Comparison of ENCODE assay signal across 9 cellular contexts in genomic region chr22:31945478-31945815, GRCh38. TPM values are rescaled to one million over a fixed set of nuclear protein-coding genes. Genes with fewer than 3 reads are reported as not detected.
DNase-seq lines count a peak whose midpoint lies in the region; ATAC-seq and TF ChIP-seq lines count a peak whose summit lies in the region.
"Had no signal": no experiment of that assay in that cellular context is flagged by ENCODE, and none has a peak within 500 bp of the region (broad histone marks: within the 10 kb centered on the region; RNA-seq: fewer than 3 reads in every experiment).

No MANE protein-coding gene starts in this region.

- H3K27me3 ChIP-seq in breast epithelium: no peaks in the 10 kb centered on the region
- H3K27me3 ChIP-seq in adipocyte (replicated peaks; ENCODE audit: control insufficient read depth, insufficient read depth, low read length): no peaks in the 10 kb centered on the region
- H3K27me3 ChIP-seq in upper lobe of left lung: no peaks in the 10 kb centered on the region

- H3K27ac Mint-ChIP-seq in MCF 10A (ENCODE audit: low read depth, unreplicated experiment): no peak overlapping the region
- H3K27ac Mint-ChIP-seq: mesothelial cell of epicardium had no signal

- POLR2A ChIA-PET in MCF 10A (lab: Yijun Ruan, JAX): interaction anchor here (0.6 to 3.5 kb wide), 17 partner anchors 8 to 530 kb away, joined by 3 to 31 read pairs (median 4); partner anchors contain the start of genes DEPDC5 and PISD

- CTCF ChIA-PET in MCF 10A (lab: Yijun Ruan, JAX): interaction anchor here (0.6 to 6.1 kb wide), 8 partner anchors 25 to 384 kb away, joined by 3 to 59 read pairs (median 5); no protein-coding TSS in a partner anchor

- DNase-seq in breast epithelium (ENCODE audit: low spot score in 2 of 2) (no peak), MCF 10A (ENCODE audit: unreplicated experiment) (no peak), adipocyte (ENCODE audit: low read depth) (peak; percentile 13), left colon (peak in 1 of 2 donors; percentile 31), upper lobe of left lung (no peak), NCI-H2171 treated with DMSO at 0.1 percent for 48 hours (lab: John Stamatoyannopoulos, UW) (no peak), occipital lobe (lab: John Stamatoyannopoulos, UW) (no peak)

- H3K27me3 Mint-ChIP-seq in MCF 10A (ENCODE audit: insufficient read depth, unreplicated experiment): no peaks in the 10 kb centered on the region

- peaks cover 14% of the 10 kb centered on the region for H3K36me3 Mint-ChIP-seq in MCF 10A (ENCODE audit: insufficient read depth, unreplicated experiment)

- peak overlapping the region; percentile 92 for H3K9ac ChIP-seq in adipocyte (ENCODE audit: low read length)

- no peak for TF ChIP-seq EP300 in upper lobe of left lung (IDR thresholded peaks at IDR 0.05)

- no peaks in the 10 kb centered on the region for H3K9me3 ChIP-seq in breast epithelium
- H3K9me3 ChIP-seq in adipocyte (ENCODE audit: control insufficient read depth, low read length): no peaks in the 10 kb centered on the region
- no peaks in the 10 kb centered on the region for H3K9me3 ChIP-seq in upper lobe of left lung

- intact Hi-C loops in breast epithelium (cut with DNase I; ENCODE audit: low total_unique reads) (no loop called here), MCF 10A (cut with micrococcal nuclease) (no loop called here), left colon (cut with DNase I, micrococcal nuclease) (no loop called here)

- peaks cover 10% of the 10 kb centered on the region for H3K4me1 Mint-ChIP-seq in MCF 10A (ENCODE audit: insufficient read depth, unreplicated experiment)

- H3K36me3 ChIP-seq in breast epithelium (no peaks in the 10 kb centered on the region), adipocyte (ENCODE audit: control insufficient read depth, insufficient read depth, low read length, severe bottlenecking) (peaks cover 3% of the 10 kb centered on the region), upper lobe of left lung (peaks cover 1 to 34% (median 4%) of the 10 kb centered on the region in 4 donors)

- WGBS in upper lobe of left lung, 2 donors: 0 to 3% methylated on average over 12 of the region's 12 CpGs

- H3K4me1 ChIP-seq in breast epithelium: peaks cover 4 to 13% of the 10 kb centered on the region in 2 donors
- peaks cover 29% of the 10 kb centered on the region for H3K4me1 ChIP-seq in adipocyte (ENCODE audit: control insufficient read depth, insufficient read depth, low read length)
- H3K4me1 ChIP-seq in upper lobe of left lung: peaks cover 26 to 44% (median 34%) of the 10 kb centered on the region in 4 donors

- no TSS peak for BruUV-seq in MCF 10A (replicated peaks; lab: Mats Ljungman, UMichigan)

- no peaks in the 10 kb centered on the region for H3K9me3 Mint-ChIP-seq in MCF 10A (ENCODE audit: unreplicated experiment)
- H3K9me3 Mint-ChIP-seq: mesothelial cell of epicardium had no signal

- TF ChIP-seq POLR2A in breast epithelium (IDR thresholded peaks at IDR 0.05): no peak
- TF ChIP-seq POLR2A in upper lobe of left lung (IDR thresholded peaks at IDR 0.05): no peak

- H3K4me3 Mint-ChIP-seq in MCF 10A (ENCODE audit: unreplicated experiment): no peak overlapping the region
- H3K4me3 Mint-ChIP-seq: mesothelial cell of epicardium had no signal

- peak; percentile 7 for ATAC-seq in left colon
- ATAC-seq in upper lobe of left lung (ENCODE audit: low FRiP score in 2 of 2): no peak
- ATAC-seq in HG02759 (IDR thresholded peaks at IDR 0.05; ENCODE audit: unreplicated experiment): no peak

- peak overlapping the region; percentile 96 to 100 for H3K27ac ChIP-seq in breast epithelium
- H3K27ac ChIP-seq in upper lobe of left lung: peak overlapping the region; percentile 95 to 98 (median 98)

- no peak for TF ChIP-seq CTCF in breast epithelium (IDR thresholded peaks at IDR 0.05)
- TF ChIP-seq CTCF in MCF 10A (IDR thresholded peaks at IDR 0.05; ENCODE audit: unreplicated experiment): no peak
- TF ChIP-seq CTCF in upper lobe of left lung (IDR thresholded peaks at IDR 0.05): no peak

- H3K4me3 ChIP-seq in breast epithelium (peak overlapping the region; percentile 78 to 100 (median 94)), adipocyte (ENCODE audit: low read length) (peak overlapping the region; percentile 95), upper lobe of left lung (peak overlapping the region; percentile 69 to 96 (median 83))

RNA-seq across cellular contexts. Expression of gene YWHAH, which starts 1.1 kb away (rescaled TPM):
- 10 to 100 TPM; 58.7 to 94.3 (median 85.9) TPM for total RNA-seq in breast epithelium
- total RNA-seq in MCF 10A (2022): 64.2 and 79.9 TPM in 2 replicates
- total RNA-seq in left colon: 100 to 1,000 TPM; 152 to 291 TPM
- 100 to 1,000 TPM in 5 of 6 donors, 10 to 100 TPM in 1; 46.1 to 208 (median 164) TPM for total RNA-seq in upper lobe of left lung
- total RNA-seq in occipital lobe: 218 TPM
